ENCODE assay signal across 8 cellular contexts in the genomic region with DNA sequence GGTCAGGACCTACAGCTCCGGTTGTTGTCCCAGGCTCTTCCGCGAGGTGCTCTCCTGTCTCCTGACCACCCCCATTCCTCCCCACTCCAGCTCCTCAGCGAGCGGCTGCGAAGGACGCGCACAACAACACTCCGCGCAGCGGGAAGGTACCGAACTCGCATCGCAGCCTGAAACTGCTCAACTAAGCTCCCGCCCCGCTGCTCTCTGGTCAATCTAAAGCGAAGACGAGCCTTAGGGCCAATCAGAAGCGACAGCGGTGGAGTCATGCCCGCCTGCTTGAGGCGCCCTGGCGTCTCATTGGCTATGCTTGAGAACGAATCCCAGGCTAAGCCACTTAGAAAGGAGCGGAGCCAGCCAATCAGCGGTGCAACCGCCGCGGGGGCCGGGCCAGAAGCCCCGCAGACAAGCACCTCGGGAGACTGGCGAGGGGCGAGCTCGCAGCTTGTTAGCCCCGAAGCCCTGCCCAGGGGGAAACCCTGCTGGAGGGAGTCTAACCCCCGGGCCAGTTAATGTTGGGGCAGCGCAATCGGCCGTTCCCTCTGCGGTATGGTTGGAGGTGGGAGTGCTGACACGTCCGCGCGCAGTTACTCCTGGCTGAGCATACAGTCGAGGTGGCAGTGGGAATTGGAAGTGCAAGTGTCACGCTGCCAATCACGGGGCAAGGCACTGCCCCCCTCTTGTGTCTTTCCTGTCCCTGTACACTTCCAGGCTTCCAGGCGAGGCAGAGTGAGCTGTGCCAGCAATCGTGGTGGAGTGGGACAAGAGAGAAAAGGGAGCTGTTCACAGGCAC. TPM values are rescaled to one million over a fixed set of nuclear protein-coding genes. Genes with fewer than 3 reads are reported as not detected.
DNase-seq lines count a peak whose midpoint lies in the region; ATAC-seq lines count a peak whose summit lies in the region.

No MANE protein-coding gene starts in this region.

- peak overlapping the region; percentile 24 for H3K27ac ChIP-seq in muscle layer of colon (ENCODE audit: low read depth, low read length)

- H3K9ac ChIP-seq in muscle layer of colon (ENCODE audit: low read length): peak overlapping the region; percentile 27

- H3K36me3 ChIP-seq in muscle layer of colon (ENCODE audit: insufficient read depth, low read length): no peaks in the 10 kb centered on the region

- DNase-seq in DMS 273 (lab: John Stamatoyannopoulos, UW; ENCODE audit: unreplicated experiment): peak; percentile 99
- DNase-seq in HuH-7 (ENCODE audit: low spot score): peak; percentile 99
- peak; percentile 99 for DNase-seq in OCI-M1 (lab: John Stamatoyannopoulos, UW)
- DNase-seq in activated T-cell treated with anti-CD3 and anti-CD28 coated beads for 48 hours (ENCODE audit: low read depth): peak; percentile 89
- peak; percentile 77 to 80 for DNase-seq in stimulated activated CD8-positive, alpha-beta memory T cell treated with anti-CD3 and anti-CD28 coated beads, Interleukin-7, amount 100 ng/mL, for 1 hour (ENCODE audit: low read depth in 2 of 2)

- H3K9me3 ChIP-seq in muscle layer of colon (ENCODE audit: low read length): no peaks in the 10 kb centered on the region

- H3K4me3 ChIP-seq in muscle layer of colon (ENCODE audit: low read depth in 1 of 2, low read length in 2 of 2): peak overlapping the region; percentile 48 to 91

- peaks cover 4% of the 10 kb centered on the region for H3K4me1 ChIP-seq in muscle layer of colon (ENCODE audit: insufficient read depth, low read length)

- no peaks in the 10 kb centered on the region for H3K27me3 ChIP-seq in muscle layer of colon (ENCODE audit: control insufficient read depth in 1 of 2, insufficient read depth in 2 of 2, low read length in 2 of 2)

- ATAC-seq in GM21526 (IDR thresholded peaks at IDR 0.05; ENCODE audit: low FRiP score, unreplicated experiment) (peak; percentile 91), esophagus mucosa (peak; percentile 98)

RNA-seq across cellular contexts. Expression of gene ZBTB32, which starts 1.9 kb away (rescaled TPM):
- not detected for total RNA-seq in esophagus mucosa

RNA-seq across cellular contexts. Expression of gene KMT2B, which starts 15.4 kb away (rescaled TPM):
- total RNA-seq in esophagus mucosa: 21.1 TPM

RNA-seq across cellular contexts. Expression of gene UPK1A, which starts 36.1 kb away (rescaled TPM):
- total RNA-seq in esophagus mucosa: 3.8 TPM

RNA-seq across cellular contexts. Expression of gene IGFLR1, which starts 39.8 kb away (rescaled TPM):
- 2.4 TPM for total RNA-seq in esophagus mucosa

RNA-seq across cellular contexts. Expression of gene U2AF1L4, which starts 42.8 kb away (rescaled TPM):
- 10.1 TPM for total RNA-seq in esophagus mucosa

Comparison
In these comparisons a context has a peak if more than half of its experiments do, and no peak if none do; other contexts are left out.
1. Peak in every context shown above with its lines: DNase-seq, ATAC-seq, H3K4me3 ChIP-seq and H3K27ac ChIP-seq.